ENCODE assay signal across 34 cellular contexts in genomic region chr5:149791881-149792280, GRCh38.
DNase-seq lines count a peak whose midpoint lies in the region; ATAC-seq, FAIRE-seq and TF ChIP-seq lines count a peak whose summit lies in the region.
"Had no signal": no experiment of that assay in that cellular context is flagged by ENCODE, and none has a peak within 500 bp of the region (broad histone marks: within the 10 kb centered on the region; RNA-seq: fewer than 3 reads in every experiment).

No MANE protein-coding gene starts in this region.

- no peak overlapping the region for H2BK15ac ChIP-seq in H1 (ENCODE audit: low read length)

- no peaks in the 10 kb centered on the region for H3K9me3 Mint-ChIP-seq in memory B cell
- H3K9me3 Mint-ChIP-seq: activated T-cell treated with anti-CD3 and anti-CD28 coated beads, Interleukin-2, amount 50 U/mL, for 72 hours; endodermal cell had no signal

- peaks cover 55 to 87% (median 82%) of the 10 kb centered on the region in 11 experiments; a peak in 21 of 22 replicates for H4K20me1 ChIP-seq in BLaER1 treated with 17β-estradiol and CSF1 and Interleukin-3, amounts not matched to agents 10 nM and 100 nM
- peaks cover 0 to 9% of the 10 kb centered on the region in 2 experiments for H4K20me1 ChIP-seq in H1 (replicated peaks in 1 of 2; ENCODE audit: control insufficient read depth in 1 of 2, insufficient read depth in 2 of 2, low read length in 2 of 2)

- peaks cover 38% of the 10 kb centered on the region for H3K4me1 Mint-ChIP-seq in memory B cell

- no peak overlapping the region for H3K4ac ChIP-seq in H1 (replicated peaks; ENCODE audit: insufficient read length, low read depth, low read length)

- no peak overlapping the region for H3K9ac ChIP-seq in BLaER1 treated with 17β-estradiol and CSF1 and Interleukin-3, amounts not matched to agents 10 nM and 100 nM
- H3K9ac ChIP-seq in H1 (replicated peaks in 1 of 4; ENCODE audit: extremely low read depth in 1 of 4, low read depth in 3 of 4, low read length in 3 of 4) (no peak overlapping the region), skeletal muscle tissue (ENCODE audit: low read depth in 1 of 3, low read length in 3 of 3) (no peak overlapping the region)
- H3K9ac ChIP-seq: KMS-11 had no signal

- TF ChIP-seq RAD21 in H1 (IDR thresholded peaks at IDR 0.05 in 1 of 2, conservative IDR thresholded peaks at IDR 0.05 in 1 of 2; ENCODE audit: low read depth in 2 of 2, low read length in 2 of 2): no peak

- H3K56ac ChIP-seq in H1 (replicated peaks; ENCODE audit: insufficient read length, low read depth, low read length): no peak overlapping the region

- no peak overlapping the region for H3K18ac ChIP-seq in H1 (ENCODE audit: extremely low read depth, low read length)

- no peak overlapping the region for H3K14ac ChIP-seq in H1 (ENCODE audit: insufficient read length)

- H3K27ac ChIP-seq in BLaER1 treated with 17β-estradiol and CSF1 and Interleukin-3, amounts not matched to agents 10 nM and 100 nM: no peak overlapping the region
- no peak overlapping the region for H3K27ac ChIP-seq in H1 (ENCODE audit: low read depth, low read length)
- peak overlapping the region; percentile 49 for H3K27ac ChIP-seq in skeletal muscle tissue (ENCODE audit: low read depth, low read length)
- H3K27ac ChIP-seq in aorta (ENCODE audit: low read depth in 1 of 2, low read length in 2 of 2): no peak overlapping the region
- no peak overlapping the region for H3K27ac ChIP-seq in ascending aorta
- H3K27ac ChIP-seq: foreskin keratinocyte, hepatocyte, HL-60, KMS-11, neutrophil, suprapubic skin had no signal

- no peak for TF ChIP-seq POLR2A in H1 (IDR thresholded peaks at IDR 0.05; ENCODE audit: control extremely low read depth in 1 of 2, low read depth in 2 of 2, low read length in 2 of 2)

- TF ChIP-seq EP300 in H1 (IDR thresholded peaks at IDR 0.05; ENCODE audit: borderline replicate concordance in 1 of 2, low read depth in 2 of 2, low read length in 2 of 2): no peak

- POLR2A ChIA-PET in H1 (lab: Charles Lee; ENCODE audit: partially characterized antibody): interaction anchor here (0.6 to 1.0 kb wide), 2 partner anchors 46 to 103 kb away, joined by 3 read pairs; no protein-coding TSS in a partner anchor

- no peak overlapping the region for H2BK20ac ChIP-seq in H1 (ENCODE audit: low read length)

- peaks cover 13% of the 10 kb centered on the region for H3K36me3 Mint-ChIP-seq in memory B cell

- H2AFZ ChIP-seq in H1 (ENCODE audit: low read length): no peak overlapping the region
- H2AFZ ChIP-seq: hepatocyte had no signal

- no peak overlapping the region for H3K4me3 ChIP-seq in BLaER1 treated with 17β-estradiol and CSF1 and Interleukin-3, amounts not matched to agents 10 nM and 100 nM
- H3K4me3 ChIP-seq in H1 (ENCODE audit: extremely low read depth in 1 of 4, insufficient read depth in 2 of 4, low read depth in 3 of 4, low read length in 4 of 4) (no peak overlapping the region), skeletal muscle tissue (ENCODE audit: low read length in 3 of 3) (no peak overlapping the region), aorta (ENCODE audit: low read length in 2 of 2) (no peak overlapping the region), ascending aorta (no peak overlapping the region)
- H3K4me3 ChIP-seq: hepatocyte, MG63, suprapubic skin had no signal

- no peak for FAIRE-seq in H1 (lab: Jason Lieb, UNC)

- CTCF ChIA-PET in H1 (lab: Charles Lee; ENCODE audit: partially characterized antibody): interaction anchor here (1.6 to 68.7 kb wide), 4 partner anchors 10 to 199 kb away, joined by 3 to 1740 read pairs (median 30); no protein-coding TSS in a partner anchor

- TF ChIP-seq CTCF in H1 (IDR thresholded peaks at IDR 0.05; ENCODE audit: control extremely low read depth in 1 of 3, insufficient read depth in 1 of 3, low read depth in 1 of 3, low read length in 3 of 3) (no peak), ascending aorta (IDR thresholded peaks at IDR 0.05) (no peak)

- H3K27me3 Mint-ChIP-seq in memory B cell: no peaks in the 10 kb centered on the region
- H3K27me3 Mint-ChIP-seq: CD8-positive, alpha-beta memory T cell had no signal

- peaks cover 0 to 9% (median 5%) of the 10 kb centered on the region in 11 experiments; a peak in 9 of 22 replicates for H3K9me3 ChIP-seq in BLaER1 treated with 17β-estradiol and CSF1 and Interleukin-3, amounts not matched to agents 10 nM and 100 nM (replicated peaks in 1 of 11)
- no peaks in the 10 kb centered on the region for H3K9me3 ChIP-seq in H1 (ENCODE audit: insufficient read depth in 2 of 2, low read depth in 1 of 2, low read length in 1 of 2)
- H3K9me3 ChIP-seq in skeletal muscle tissue (ENCODE audit: control insufficient read depth in 3 of 3, low read length in 3 of 3): no peaks in the 10 kb centered on the region
- H3K9me3 ChIP-seq in aorta (ENCODE audit: control insufficient read depth, low read length): no peaks in the 10 kb centered on the region
- no peaks in the 10 kb centered on the region for H3K9me3 ChIP-seq in ascending aorta
- H3K9me3 ChIP-seq: BE2C, MG63, neutrophil, suprapubic skin had no signal

- no peak for DNase-seq in H1 (ENCODE audit: low read depth in 1 of 2, low spot score in 2 of 2)
- no peak for DNase-seq in memory B cell (ENCODE audit: low spot score in 2 of 2)
- no peak for DNase-seq in aorta
- DNase-seq in ascending aorta (ENCODE audit: low spot score in 2 of 2): no peak
- no peak for DNase-seq in NCI-H82 (lab: John Stamatoyannopoulos, UW)
- DNase-seq: activated CD4-positive, alpha-beta T cell treated with anti-CD3 and anti-CD28 coated beads, Interleukin-2, amount 50 U/mL, for 48 hours; activated CD4-positive, CD25-positive, alpha-beta regulatory T cell treated with anti-CD3 and anti-CD28 coated beads, Interleukin-2, amount 50 U/mL, for 72 hours; activated T-cell treated with anti-CD3 and anti-CD28 coated beads, Interleukin-2, amount 50 U/mL, for 72 hours; BE2C; CD8-positive, alpha-beta memory T cell; central memory CD4-positive, alpha-beta T cell; dermis blood vessel endothelial cell; DMS 273 treated with DMSO at 0.1 percent for 48 hours; endodermal cell; foreskin keratinocyte; MG63; NCI-H1105 treated with DMSO at 0.1 percent for 48 hours; NCI-H187 treated with DMSO at 0.1 percent for 48 hours; NCI-H524; PC-3; posterior cingulate gyrus; SHP77; stimulated activated CD4-positive, alpha-beta T cell treated with anti-CD3 and anti-CD28 coated beads, Interleukin-4, amount 100 ng/mL, for 24 hours; T-helper 2 cell had no signal

- ATAC-seq in memory B cell (ENCODE audit: low read depth): no peak
- no peak for ATAC-seq in HG02759 (IDR thresholded peaks at IDR 0.05; ENCODE audit: unreplicated experiment)
- ATAC-seq in aorta (ENCODE audit: low FRiP score): no peak
- ATAC-seq: activated T-cell treated with anti-CD3 and anti-CD28 coated beads, Interleukin-2, amount 50 U/mL, for 72 hours; esophagus mucosa; foreskin keratinocyte; PC-3; sciatic nerve had no signal

- no peak overlapping the region for H2BK12ac ChIP-seq in H1 (ENCODE audit: low read depth, low read length)

- no peaks in the 10 kb centered on the region for H3K27me3 ChIP-seq in BLaER1 treated with 17β-estradiol and CSF1 and Interleukin-3, amounts not matched to agents 10 nM and 100 nM
- no peaks in the 10 kb centered on the region for H3K27me3 ChIP-seq in H1 (replicated peaks in 1 of 4; ENCODE audit: control insufficient read depth in 3 of 4, extremely low read depth in 1 of 4, insufficient read depth in 3 of 4, low read length in 3 of 4)
- no peaks in the 10 kb centered on the region for H3K27me3 ChIP-seq in skeletal muscle tissue (ENCODE audit: control insufficient read depth in 3 of 3, insufficient read depth in 3 of 3, low read length in 3 of 3)
- H3K27me3 ChIP-seq in aorta (ENCODE audit: control insufficient read depth in 1 of 2, insufficient read depth in 2 of 2, low read length in 1 of 2): no peaks in the 10 kb centered on the region
- H3K27me3 ChIP-seq in ascending aorta: no peaks in the 10 kb centered on the region
- H3K27me3 ChIP-seq: BE2C, foreskin keratinocyte, hepatocyte, MG63, neutrophil, suprapubic skin had no signal

- no peak overlapping the region for H3K23ac ChIP-seq in H1 (ENCODE audit: insufficient read length)

- H3K4me1 ChIP-seq in BLaER1 treated with 17β-estradiol and CSF1 and Interleukin-3, amounts not matched to agents 10 nM and 100 nM: peaks cover 16 to 42% (median 27%) of the 10 kb centered on the region in 10 experiments; a peak in 19 of 20 replicates
- no peaks in the 10 kb centered on the region for H3K4me1 ChIP-seq in H1 (replicated peaks in 1 of 4; ENCODE audit: control insufficient read depth in 3 of 4, insufficient read depth in 4 of 4, low read length in 3 of 4)
- peaks cover 59 to 68% (median 66%) of the 10 kb centered on the region in 3 donors for H3K4me1 ChIP-seq in skeletal muscle tissue (ENCODE audit: control insufficient read depth in 3 of 3, insufficient read depth in 3 of 3, low read length in 3 of 3)
- no peaks in the 10 kb centered on the region for H3K4me1 ChIP-seq in aorta (ENCODE audit: control insufficient read depth in 1 of 2, insufficient read depth in 2 of 2, low read length in 2 of 2)
- H3K4me1 ChIP-seq in ascending aorta: no peaks in the 10 kb centered on the region

- H3K23me2 ChIP-seq in H1 (ENCODE audit: low read depth, low read length): no peaks in the 10 kb centered on the region; the same call in 1 of the 2 replicates

- no peak overlapping the region for H4K5ac ChIP-seq in H1 (ENCODE audit: insufficient read length, low read depth, low read length)

- no peak overlapping the region for H3K4me3 Mint-ChIP-seq in memory B cell
- H3K4me3 Mint-ChIP-seq: activated T-cell treated with anti-CD3 and anti-CD28 coated beads, Interleukin-2, amount 50 U/mL, for 72 hours; CD8-positive, alpha-beta memory T cell; endodermal cell had no signal

- H3K27ac Mint-ChIP-seq in memory B cell: peak overlapping the region; percentile 8
- H3K27ac Mint-ChIP-seq: activated T-cell treated with anti-CD3 and anti-CD28 coated beads, Interleukin-2, amount 50 U/mL, for 72 hours; CD8-positive, alpha-beta memory T cell; endodermal cell had no signal

- peaks cover 0 to 6% of the 10 kb centered on the region in 2 experiments; a peak in 2 of 4 replicates for H3K79me2 ChIP-seq in H1 (ENCODE audit: control insufficient read depth in 1 of 2, insufficient read depth in 2 of 2, low read length in 2 of 2)
- H3K79me2 ChIP-seq: hepatocyte had no signal

- intact Hi-C loops in aorta (cut with DNase I) (no loop called here), ascending aorta (cut with DNase I) (no loop called here)

- peaks cover 0 to 27% (median 8%) of the 10 kb centered on the region in 11 experiments; a peak in 14 of 22 replicates for H3K36me3 ChIP-seq in BLaER1 treated with 17β-estradiol and CSF1 and Interleukin-3, amounts not matched to agents 10 nM and 100 nM
- H3K36me3 ChIP-seq in H1 (ENCODE audit: control insufficient read depth in 2 of 4, insufficient read depth in 4 of 4, low read length in 3 of 4): no peaks in the 10 kb centered on the region
- no peaks in the 10 kb centered on the region for H3K36me3 ChIP-seq in skeletal muscle tissue (ENCODE audit: control insufficient read depth in 3 of 3, insufficient read depth in 3 of 3, low read length in 3 of 3)
- no peaks in the 10 kb centered on the region for H3K36me3 ChIP-seq in aorta (ENCODE audit: control insufficient read depth in 1 of 2, insufficient read depth in 2 of 2, low read length in 1 of 2)
- no peaks in the 10 kb centered on the region for H3K36me3 ChIP-seq in ascending aorta
- H3K36me3 ChIP-seq: BE2C, MG63, neutrophil, suprapubic skin had no signal

- H3K4me2 ChIP-seq in BLaER1 treated with 17β-estradiol and CSF1 and Interleukin-3, amounts not matched to agents 10 nM and 100 nM: peak overlapping the region in 6 of 11 experiments; percentile 20 to 81 (median 57); a peak in 5 of 22 replicates
- H3K4me2 ChIP-seq in H1 (ENCODE audit: insufficient read depth in 1 of 2, low read depth in 2 of 2, low read length in 2 of 2): no peak overlapping the region
- H3K4me2 ChIP-seq: hepatocyte, KMS-11 had no signal

- no peak overlapping the region for H4K91ac ChIP-seq in H1 (replicated peaks; ENCODE audit: insufficient read length, low read length)

- H4K8ac ChIP-seq in H1 (ENCODE audit: extremely low read depth, insufficient read depth, low read length): no peak overlapping the region

- H2BK120ac ChIP-seq in H1 (replicated peaks; ENCODE audit: low read depth, low read length): no peak overlapping the region

- no peak overlapping the region for H2AK5ac ChIP-seq in H1 (ENCODE audit: low read depth, low read length)

- H2BK5ac ChIP-seq in H1 (ENCODE audit: low read depth, low read length): peak overlapping the region; percentile 21; the same call in 1 of the 2 replicates

- peaks cover 4% of the 10 kb centered on the region; the same call in 1 of the 2 replicates for H3K79me1 ChIP-seq in H1 (ENCODE audit: low read depth, low read length)

- WGBS in H1 (ENCODE audit: extremely low coverage in 1 of 2, insufficient coverage in 1 of 2, insufficient read length in 1 of 2, insufficient replicate concordance in 2 of 2, low coverage in 1 of 2, low lambda C conversion rate in 2 of 2, missing lambda C conversion rate in 1 of 2), 2 experiments: 71% methylated on average over 4 of the region's 4 CpGs; no CpG with 5 or more reads in 1 of the 2 experiments
- 83 to 85% methylated on average over 4 of the region's 4 CpGs for WGBS in aorta, 2 donors

Comparison
In these comparisons a context has a peak if more than half of its experiments do, and no peak if none do; other contexts are left out.
1. H3K4me2 ChIP-seq: peak in BLaER1 treated with 17β-estradiol and CSF1 and Interleukin-3, amounts not matched to agents 10 nM and 100 nM (6 of 11); none in H1 (0 of 2).